Comparison of ENCODE assay signal across 1 cellular context in the genomic region with DNA sequence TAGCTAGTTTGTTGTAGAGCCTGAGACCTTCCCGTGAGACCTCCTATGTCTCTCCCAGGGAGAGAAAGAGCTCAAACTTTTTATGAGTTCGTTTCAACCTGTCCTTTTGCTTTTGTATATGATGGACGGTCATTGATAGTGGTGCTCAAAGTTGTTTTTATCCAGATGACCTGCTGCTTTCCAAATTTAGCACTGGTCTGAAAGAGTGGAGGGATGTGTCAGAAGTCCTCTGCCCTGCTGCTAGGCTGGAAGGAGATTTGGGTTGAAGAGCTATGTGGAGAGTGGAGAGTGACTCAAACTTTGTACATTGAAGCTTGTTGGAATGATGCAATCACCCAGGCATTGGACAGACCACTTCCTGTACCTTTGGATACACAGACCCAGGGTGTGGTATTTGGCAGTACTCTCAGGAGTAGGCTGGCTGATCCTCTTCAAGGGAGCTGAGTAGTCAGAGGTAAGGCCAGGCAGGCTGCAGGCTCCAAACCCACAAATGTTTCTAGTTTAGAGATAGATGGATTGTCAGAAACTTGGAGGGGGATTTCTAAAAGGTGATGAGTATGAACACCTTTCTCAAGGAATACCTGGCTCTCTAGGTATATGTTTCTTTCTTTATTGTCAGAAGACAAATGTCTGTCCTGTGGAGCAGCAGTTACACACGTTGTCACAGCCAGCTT.
A peak's percentile ranks its signal among the peaks of the same experiment; 100 is the strongest.
TF ChIP-seq lines count a peak whose summit lies in the region.

No MANE protein-coding gene starts in this region.

TF ChIP-seq in HepG2, 621 proteins besides CTCF, POLR2A, EP300 and RAD21 (continued from another document and continues in another):
- TF ChIP-seq IKZF4 (CRISPR knock-in tag; IDR thresholded peaks at IDR 0.05; ENCODE audit: borderline replicate concordance, low read depth, not compliant biosample characterization): no peak
- no peak for TF ChIP-seq NCOA2 (CRISPR knock-in tag; IDR thresholded peaks at IDR 0.05)
- no peak for TF ChIP-seq SSRP1 (CRISPR knock-in tag; IDR thresholded peaks at IDR 0.05)
- peak; percentile 39; the same call in 1 of the 2 replicates for TF ChIP-seq PAXIP1 (CRISPR knock-in tag; conservative IDR thresholded peaks at IDR 0.05)
- no peak for TF ChIP-seq ZXDC (CRISPR knock-in tag; IDR thresholded peaks at IDR 0.05)
- TF ChIP-seq ZNF18 (CRISPR knock-in tag; IDR thresholded peaks at IDR 0.05; ENCODE audit: insufficient replicate concordance): no peak
- no peak for TF ChIP-seq ZEB1 (IDR thresholded peaks at IDR 0.05; ENCODE audit: insufficient replicate concordance, low read depth)
- no peak for TF ChIP-seq U2AF1 (optimal IDR thresholded peaks at IDR 0.05; ENCODE audit: low read depth, low read length)
- no peak for TF ChIP-seq ZNF329 (CRISPR knock-in tag; IDR thresholded peaks at IDR 0.05; ENCODE audit: low read depth)
- TF ChIP-seq ZFP82 (CRISPR knock-in tag; IDR thresholded peaks at IDR 0.05; ENCODE audit: borderline replicate concordance): no peak
- no peak for TF ChIP-seq THAP8 (CRISPR knock-in tag; IDR thresholded peaks at IDR 0.05; ENCODE audit: borderline replicate concordance)
- TF ChIP-seq ZMYM2 (CRISPR knock-in tag; IDR thresholded peaks at IDR 0.05): no peak
- TF ChIP-seq NR2C2 (CRISPR knock-in tag; IDR thresholded peaks at IDR 0.05; ENCODE audit: borderline replicate concordance): no peak
- TF ChIP-seq RBFOX2 (IDR thresholded peaks at IDR 0.05; ENCODE audit: low read depth, low read length): no peak
- no peak for TF ChIP-seq POLR2G (IDR thresholded peaks at IDR 0.05; ENCODE audit: low read depth, low read length)
- TF ChIP-seq, protein P1, sequence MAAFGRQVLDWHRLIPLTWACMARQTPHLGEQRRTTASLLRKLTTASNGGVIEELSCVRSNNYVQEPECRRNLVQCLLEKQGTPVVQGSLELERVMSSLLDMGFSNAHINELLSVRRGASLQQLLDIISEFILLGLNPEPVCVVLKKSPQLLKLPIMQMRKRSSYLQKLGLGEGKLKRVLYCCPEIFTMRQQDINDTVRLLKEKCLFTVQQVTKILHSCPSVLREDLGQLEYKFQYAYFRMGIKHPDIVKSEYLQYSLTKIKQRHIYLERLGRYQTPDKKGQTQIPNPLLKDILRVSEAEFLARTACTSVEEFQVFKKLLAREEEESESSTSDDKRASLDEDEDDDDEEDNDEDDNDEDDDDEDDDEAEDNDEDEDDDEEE (CRISPR knock-in tag; IDR thresholded peaks at IDR 0.05): no peak
- TF ChIP-seq ZSCAN20 (CRISPR knock-in tag; IDR thresholded peaks at IDR 0.05; ENCODE audit: borderline replicate concordance): no peak
- TF ChIP-seq, protein P2, sequence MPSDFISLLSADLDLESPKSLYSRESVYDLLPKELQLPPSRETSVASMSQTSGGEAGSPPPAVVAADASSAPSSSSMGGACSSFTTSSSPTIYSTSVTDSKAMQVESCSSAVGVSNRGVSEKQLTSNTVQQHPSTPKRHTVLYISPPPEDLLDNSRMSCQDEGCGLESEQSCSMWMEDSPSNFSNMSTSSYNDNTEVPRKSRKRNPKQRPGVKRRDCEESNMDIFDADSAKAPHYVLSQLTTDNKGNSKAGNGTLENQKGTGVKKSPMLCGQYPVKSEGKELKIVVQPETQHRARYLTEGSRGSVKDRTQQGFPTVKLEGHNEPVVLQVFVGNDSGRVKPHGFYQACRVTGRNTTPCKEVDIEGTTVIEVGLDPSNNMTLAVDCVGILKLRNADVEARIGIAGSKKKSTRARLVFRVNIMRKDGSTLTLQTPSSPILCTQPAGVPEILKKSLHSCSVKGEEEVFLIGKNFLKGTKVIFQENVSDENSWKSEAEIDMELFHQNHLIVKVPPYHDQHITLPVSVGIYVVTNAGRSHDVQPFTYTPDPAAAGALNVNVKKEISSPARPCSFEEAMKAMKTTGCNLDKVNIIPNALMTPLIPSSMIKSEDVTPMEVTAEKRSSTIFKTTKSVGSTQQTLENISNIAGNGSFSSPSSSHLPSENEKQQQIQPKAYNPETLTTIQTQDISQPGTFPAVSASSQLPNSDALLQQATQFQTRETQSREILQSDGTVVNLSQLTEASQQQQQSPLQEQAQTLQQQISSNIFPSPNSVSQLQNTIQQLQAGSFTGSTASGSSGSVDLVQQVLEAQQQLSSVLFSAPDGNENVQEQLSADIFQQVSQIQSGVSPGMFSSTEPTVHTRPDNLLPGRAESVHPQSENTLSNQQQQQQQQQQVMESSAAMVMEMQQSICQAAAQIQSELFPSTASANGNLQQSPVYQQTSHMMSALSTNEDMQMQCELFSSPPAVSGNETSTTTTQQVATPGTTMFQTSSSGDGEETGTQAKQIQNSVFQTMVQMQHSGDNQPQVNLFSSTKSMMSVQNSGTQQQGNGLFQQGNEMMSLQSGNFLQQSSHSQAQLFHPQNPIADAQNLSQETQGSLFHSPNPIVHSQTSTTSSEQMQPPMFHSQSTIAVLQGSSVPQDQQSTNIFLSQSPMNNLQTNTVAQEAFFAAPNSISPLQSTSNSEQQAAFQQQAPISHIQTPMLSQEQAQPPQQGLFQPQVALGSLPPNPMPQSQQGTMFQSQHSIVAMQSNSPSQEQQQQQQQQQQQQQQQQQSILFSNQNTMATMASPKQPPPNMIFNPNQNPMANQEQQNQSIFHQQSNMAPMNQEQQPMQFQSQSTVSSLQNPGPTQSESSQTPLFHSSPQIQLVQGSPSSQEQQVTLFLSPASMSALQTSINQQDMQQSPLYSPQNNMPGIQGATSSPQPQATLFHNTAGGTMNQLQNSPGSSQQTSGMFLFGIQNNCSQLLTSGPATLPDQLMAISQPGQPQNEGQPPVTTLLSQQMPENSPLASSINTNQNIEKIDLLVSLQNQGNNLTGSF (CRISPR knock-in tag; IDR thresholded peaks at IDR 0.05): no peak
- TF ChIP-seq DNMT3B (CRISPR knock-in tag; conservative IDR thresholded peaks at IDR 0.05): no peak
- no peak for TF ChIP-seq ZNF3 (CRISPR knock-in tag; IDR thresholded peaks at IDR 0.05)
- no peak for TF ChIP-seq NBN (conservative IDR thresholded peaks at IDR 0.05)
- no peak for TF ChIP-seq NR3C1 (CRISPR knock-in tag; IDR thresholded peaks at IDR 0.05)
- TF ChIP-seq ZNF234 (CRISPR knock-in tag; conservative IDR thresholded peaks at IDR 0.05): no peak
- TF ChIP-seq FOXO1 (CRISPR knock-in tag; IDR thresholded peaks at IDR 0.05): no peak; the same call in 1 of the 2 replicates
- TF ChIP-seq GATAD2A (CRISPR knock-in tag; IDR thresholded peaks at IDR 0.05): peak; percentile 51; the same call in 1 of the 2 replicates
- no peak for TF ChIP-seq SRSF9 (IDR thresholded peaks at IDR 0.05; ENCODE audit: borderline replicate concordance, insufficient read depth, low read depth, low read length, poor library complexity, severe bottlenecking)
- no peak for TF ChIP-seq NFE2L1 (CRISPR knock-in tag; IDR thresholded peaks at IDR 0.05; ENCODE audit: borderline replicate concordance)
- TF ChIP-seq SP1 (IDR thresholded peaks at IDR 0.05): no peak
- TF ChIP-seq SP1 (CRISPR knock-in tag; IDR thresholded peaks at IDR 0.05): no peak
- no peak for TF ChIP-seq ATF7-NPFF (CRISPR knock-in tag; IDR thresholded peaks at IDR 0.05; ENCODE audit: low read depth)
- TF ChIP-seq ZNF232 (CRISPR knock-in tag; IDR thresholded peaks at IDR 0.05; ENCODE audit: borderline replicate concordance): no peak
- no peak for TF ChIP-seq ZNF251 (CRISPR knock-in tag; IDR thresholded peaks at IDR 0.05)
- no peak for TF ChIP-seq MTA1 (CRISPR knock-in tag; IDR thresholded peaks at IDR 0.05; ENCODE audit: borderline replicate concordance)
- TF ChIP-seq SIN3A (IDR thresholded peaks at IDR 0.05; ENCODE audit: borderline replicate concordance, low read depth, low read length): no peak
- no peak for TF ChIP-seq NFYC (CRISPR knock-in tag; IDR thresholded peaks at IDR 0.05)
- peak; percentile 40; the same call in 1 of the 2 replicates for TF ChIP-seq THAP11 (CRISPR knock-in tag; IDR thresholded peaks at IDR 0.05)
- TF ChIP-seq PTBP1 (IDR thresholded peaks at IDR 0.05; ENCODE audit: low read depth, low read length, poor library complexity, severe bottlenecking): no peak
- TF ChIP-seq STAT5B (CRISPR knock-in tag; IDR thresholded peaks at IDR 0.05): no peak
- TF ChIP-seq ZNF274 (CRISPR knock-in tag; IDR thresholded peaks at IDR 0.05): no peak
- peak; percentile 74 for TF ChIP-seq GABPB1 (CRISPR knock-in tag; IDR thresholded peaks at IDR 0.05)
- no peak for TF ChIP-seq ZNF550 (CRISPR knock-in tag; IDR thresholded peaks at IDR 0.05; ENCODE audit: borderline replicate concordance)
- TF ChIP-seq ZBTB10 (CRISPR knock-in tag; IDR thresholded peaks at IDR 0.05; ENCODE audit: borderline replicate concordance): no peak
- TF ChIP-seq HHEX (CRISPR knock-in tag; IDR thresholded peaks at IDR 0.05): no peak
- no peak for TF ChIP-seq PLSCR1 (CRISPR knock-in tag; IDR thresholded peaks at IDR 0.05; ENCODE audit: borderline replicate concordance)
- peak; percentile 68 for TF ChIP-seq HNF4A (CRISPR knock-in tag; IDR thresholded peaks at IDR 0.05)
